In genomic region chr15:78437762-78438594, GRCh38 we compare ENCODE assay signal across 8 cellular contexts. TPM values are rescaled to one million over a fixed set of nuclear protein-coding genes. Genes with fewer than 3 reads are reported as not detected.
DNase-seq lines count a peak whose midpoint lies in the region; ATAC-seq and TF ChIP-seq lines count a peak whose summit lies in the region.

A gene with protein sequence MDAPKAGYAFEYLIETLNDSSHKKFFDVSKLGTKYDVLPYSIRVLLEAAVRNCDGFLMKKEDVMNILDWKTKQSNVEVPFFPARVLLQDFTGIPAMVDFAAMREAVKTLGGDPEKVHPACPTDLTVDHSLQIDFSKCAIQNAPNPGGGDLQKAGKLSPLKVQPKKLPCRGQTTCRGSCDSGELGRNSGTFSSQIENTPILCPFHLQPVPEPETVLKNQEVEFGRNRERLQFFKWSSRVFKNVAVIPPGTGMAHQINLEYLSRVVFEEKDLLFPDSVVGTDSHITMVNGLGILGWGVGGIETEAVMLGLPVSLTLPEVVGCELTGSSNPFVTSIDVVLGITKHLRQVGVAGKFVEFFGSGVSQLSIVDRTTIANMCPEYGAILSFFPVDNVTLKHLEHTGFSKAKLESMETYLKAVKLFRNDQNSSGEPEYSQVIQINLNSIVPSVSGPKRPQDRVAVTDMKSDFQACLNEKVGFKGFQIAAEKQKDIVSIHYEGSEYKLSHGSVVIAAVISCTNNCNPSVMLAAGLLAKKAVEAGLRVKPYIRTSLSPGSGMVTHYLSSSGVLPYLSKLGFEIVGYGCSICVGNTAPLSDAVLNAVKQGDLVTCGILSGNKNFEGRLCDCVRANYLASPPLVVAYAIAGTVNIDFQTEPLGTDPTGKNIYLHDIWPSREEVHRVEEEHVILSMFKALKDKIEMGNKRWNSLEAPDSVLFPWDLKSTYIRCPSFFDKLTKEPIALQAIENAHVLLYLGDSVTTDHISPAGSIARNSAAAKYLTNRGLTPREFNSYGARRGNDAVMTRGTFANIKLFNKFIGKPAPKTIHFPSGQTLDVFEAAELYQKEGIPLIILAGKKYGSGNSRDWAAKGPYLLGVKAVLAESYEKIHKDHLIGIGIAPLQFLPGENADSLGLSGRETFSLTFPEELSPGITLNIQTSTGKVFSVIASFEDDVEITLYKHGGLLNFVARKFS (plus strand): TSS chr15:78438216. CDS start chr15:78438338, 122 bp downstream.

- 0 out of 2 replicates have a peak, but pooled peaks have one; percentile 0 for TF ChIP-seq CTCF in WERI-Rb-1 (IDR thresholded peaks at IDR 0.05; ENCODE audit: low read depth, low read length)
- no peak for TF ChIP-seq CTCF in mammary epithelial cell (conservative IDR thresholded peaks at IDR 0.05 in 1 of 2, IDR thresholded peaks at IDR 0.05 in 1 of 2; ENCODE audit: extremely low read depth in 1 of 2, insufficient read depth in 1 of 2, low read depth in 1 of 2, low read length in 2 of 2)

- in situ Hi-C loops in mammary epithelial cell (cut with MboI; ENCODE audit: low sequenced_read_pairs in 2 of 2) = no loop called here

- DNase-seq in NCI-H2227 (lab: John Stamatoyannopoulos, UW; ENCODE audit: unreplicated experiment) = peak; percentile 98
- DNase-seq in WERI-Rb-1 = peak; percentile 97
- DNase-seq in mammary epithelial cell = peak; percentile 97

- TSS peak; percentile 20 for BruUV-seq in mammary epithelial cell (replicated peaks; lab: Mats Ljungman, UMichigan)

- peak within 1 kb of the TSS; percentile 92 for H2AFZ ChIP-seq in ACC112 (ENCODE audit: low read length, unreplicated experiment)
- peak within 1 kb of the TSS; percentile 96 for H2AFZ ChIP-seq in mammary epithelial cell (ENCODE audit: low read depth, low read length)

- ATAC-seq in GM18873 (IDR thresholded peaks at IDR 0.05; ENCODE audit: low FRiP score, unreplicated experiment) (peak; percentile 89), HG03139 (IDR thresholded peaks at IDR 0.05; ENCODE audit: unreplicated experiment) (peak; percentile 84)

- H3K79me2 ChIP-seq in ACC112 (ENCODE audit: control insufficient read depth, insufficient read depth, low read length, unreplicated experiment) (peaks cover 46% of the 10 kb centered on the region), mammary epithelial cell (ENCODE audit: insufficient read depth, low read length) (peaks cover 48% of the 10 kb centered on the region)

- H3K9ac ChIP-seq in mammary epithelial cell (ENCODE audit: insufficient read depth, low read length) = peak within 1 kb of the TSS; percentile 96
- peak within 1 kb of the TSS; percentile 94 to 100 (median 99) for H3K9ac ChIP-seq in skeletal muscle tissue (ENCODE audit: low read depth in 1 of 3, low read length in 3 of 3)

- H3K4me3 ChIP-seq in ACC112 (ENCODE audit: low read depth, low read length) = peak within 1 kb of the TSS; percentile 96
- H3K4me3 ChIP-seq in WERI-Rb-1 (ENCODE audit: low read depth, low read length) = peak within 1 kb of the TSS; percentile 77
- peak within 1 kb of the TSS; percentile 92 to 100 (median 96) for H3K4me3 ChIP-seq in mammary epithelial cell (replicated peaks in 1 of 3; ENCODE audit: insufficient read depth in 1 of 3, low read depth in 2 of 3, low read length in 3 of 3)
- peak within 1 kb of the TSS; percentile 94 for H3K4me3 ChIP-seq in iPS-18c (ENCODE audit: insufficient read depth, low read depth, low read length)
- H3K4me3 ChIP-seq in skeletal muscle tissue (ENCODE audit: low read length in 3 of 3) = peak within 1 kb of the TSS; percentile 93 to 95 (median 94)

- peak within 1 kb of the TSS; percentile 79 for H3K27ac ChIP-seq in ACC112 (ENCODE audit: low read depth, low read length)
- H3K27ac ChIP-seq in WERI-Rb-1 = peak within 1 kb of the TSS; percentile 95
- peak within 1 kb of the TSS; percentile 88 for H3K27ac ChIP-seq in mammary epithelial cell (ENCODE audit: insufficient read depth, low read depth, low read length)
- H3K27ac ChIP-seq in skeletal muscle tissue (ENCODE audit: low read depth, low read length) = peak within 1 kb of the TSS; percentile 98

- dilution Hi-C loops in mammary epithelial cell (cut with HindIII; ENCODE audit: low sequenced_read_pairs) = no loop called here

- H3K9me3 ChIP-seq in WERI-Rb-1 (ENCODE audit: severe bottlenecking) = no peaks in the 10 kb centered on the region
- no peaks in the 10 kb centered on the region for H3K9me3 ChIP-seq in mammary epithelial cell (replicated peaks; ENCODE audit: insufficient read depth, low read length)
- no peaks in the 10 kb centered on the region for H3K9me3 ChIP-seq in iPS-18c (ENCODE audit: control insufficient read depth, insufficient read depth, low read length)
- H3K9me3 ChIP-seq in skeletal muscle tissue (ENCODE audit: control insufficient read depth in 3 of 3, low read length in 3 of 3) = no peaks in the 10 kb centered on the region

- H3K4me2 ChIP-seq in mammary epithelial cell (ENCODE audit: insufficient read depth, low read depth, low read length) = peak within 1 kb of the TSS; percentile 92

- H4K20me1 ChIP-seq in mammary epithelial cell (ENCODE audit: insufficient read depth, low read length) = no peaks in the 10 kb centered on the region

- intact Hi-C loops in mammary epithelial cell (cut with micrococcal nuclease) = loop anchor here (2.0 kb wide), 1 partner anchor 103 kb away; the partner anchor contains the start of gene PSMA4

- H3K27me3 ChIP-seq in ACC112 (ENCODE audit: insufficient read depth, low read length) (peaks cover 4% of the 10 kb centered on the region; the same call in 1 of the 2 replicates), WERI-Rb-1 (ENCODE audit: insufficient read depth, low read depth, severe bottlenecking) (no peaks in the 10 kb centered on the region), mammary epithelial cell (ENCODE audit: insufficient read depth, low read length) (no peaks in the 10 kb centered on the region), skeletal muscle tissue (ENCODE audit: control insufficient read depth in 3 of 3, insufficient read depth in 3 of 3, low read length in 3 of 3) (no peaks in the 10 kb centered on the region)

- H3K36me3 ChIP-seq in ACC112 (ENCODE audit: insufficient read depth, low read length) (peaks cover 18% of the 10 kb centered on the region), WERI-Rb-1 (peaks cover 34% of the 10 kb centered on the region), mammary epithelial cell (ENCODE audit: insufficient read depth, low read length) (peaks cover 7% of the 10 kb centered on the region), skeletal muscle tissue (ENCODE audit: control insufficient read depth in 3 of 3, insufficient read depth in 3 of 3, low read length in 3 of 3) (peaks cover 2 to 9% (median 5%) of the 10 kb centered on the region in 3 donors)

- WGBS in mammary epithelial cell (ENCODE audit: low coverage, missing lambda C conversion rate) = under 1% methylated on average over 32 of the region's 77 CpGs

- CTCF ChIA-PET in mammary epithelial cell (lab: Charles Lee; ENCODE audit: low non-redundant PET) = interaction anchor here (0.6 kb wide), 1 partner anchor 41 kb away, joined by 6 read pairs; no protein-coding TSS in a partner anchor

- peaks cover 16% of the 10 kb centered on the region for H3K4me1 ChIP-seq in ACC112 (ENCODE audit: control insufficient read depth, insufficient read depth, low read length, unreplicated experiment)
- H3K4me1 ChIP-seq in mammary epithelial cell (ENCODE audit: insufficient read depth, low read length) = peaks cover 9% of the 10 kb centered on the region
- H3K4me1 ChIP-seq in skeletal muscle tissue (ENCODE audit: control insufficient read depth in 3 of 3, insufficient read depth in 3 of 3, low read length in 3 of 3) = peaks cover 17 to 29% (median 27%) of the 10 kb centered on the region in 3 donors

RNA-seq across cellular contexts. Expression of the gene that starts here (rescaled TPM):
- total RNA-seq in mammary epithelial cell (10 to 100 TPM; 31.8 to 36.9 TPM), skeletal muscle tissue (35.0 TPM)
- polyA plus RNA-seq in mammary epithelial cell = 12.2 TPM
- polyA minus RNA-seq in mammary epithelial cell = 60.6 TPM

Comparison
In these comparisons a context has a peak if more than half of its experiments do, and no peak if none do; other contexts are left out.
1. Peak in every context shown above with its lines: DNase-seq, ATAC-seq, H3K4me3 ChIP-seq and H3K27ac ChIP-seq.